In the genomic region with DNA sequence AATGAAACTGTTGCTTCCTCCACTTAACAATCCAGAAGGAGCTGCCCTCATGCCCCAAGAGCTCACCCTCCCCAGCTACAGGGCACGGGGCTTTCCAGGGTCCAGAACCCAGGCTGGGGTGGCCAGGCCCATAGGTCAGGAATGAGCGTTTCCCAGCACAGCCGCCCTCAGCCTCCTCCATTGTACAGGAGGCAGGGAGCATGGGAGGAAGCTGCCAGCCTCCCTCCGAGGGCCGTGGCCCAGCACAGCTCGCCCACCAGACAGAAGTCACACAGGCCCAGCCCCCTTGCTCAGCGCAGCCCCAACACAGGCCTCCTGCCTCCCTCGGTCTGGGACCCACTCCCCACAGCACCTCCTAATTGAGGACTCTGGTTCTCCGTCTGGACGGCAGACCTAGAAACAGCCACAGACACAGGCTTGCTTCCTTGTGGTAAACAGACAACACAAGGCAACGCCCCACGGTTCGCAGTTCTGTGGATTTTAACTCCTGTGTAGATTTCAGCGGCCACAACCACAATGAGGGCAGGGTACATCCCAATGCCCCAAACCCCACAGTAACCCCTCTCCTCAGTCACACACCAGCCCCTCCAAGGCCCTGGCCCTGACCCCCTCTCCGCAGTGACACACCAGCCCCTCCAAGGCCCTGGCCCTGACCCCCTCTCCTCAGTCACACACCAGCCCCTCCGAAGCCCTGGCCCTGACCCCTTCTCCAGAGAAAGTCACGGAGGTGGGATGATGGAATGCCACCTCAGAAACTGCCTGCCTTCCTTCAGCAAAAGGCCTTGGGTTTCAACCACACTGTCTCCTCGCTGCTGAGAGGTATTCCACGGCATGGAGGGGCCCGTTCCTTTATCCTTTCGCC, we compare ENCODE assay signal across 18 cellular contexts.
DNase-seq lines count a peak whose midpoint lies in the region; ATAC-seq and TF ChIP-seq lines count a peak whose summit lies in the region.
"Had no signal": no experiment of that assay in that cellular context is flagged by ENCODE, and none has a peak within 500 bp of the region (broad histone marks: within the 10 kb centered on the region; RNA-seq: fewer than 3 reads in every experiment).

No MANE protein-coding gene starts in this region.

- no peak for TF ChIP-seq CTCF in heart left ventricle (IDR thresholded peaks at IDR 0.05)
- TF ChIP-seq CTCF in progenitor cell of endocrine pancreas (IDR thresholded peaks at IDR 0.05; ENCODE audit: unreplicated experiment) = no peak

- peaks cover 13 to 34% (median 27%) of the 10 kb centered on the region in 6 donors for H3K9me3 Mint-ChIP-seq in immature natural killer cell
- peaks cover 21% of the 10 kb centered on the region for H3K9me3 Mint-ChIP-seq in progenitor cell of endocrine pancreas (ENCODE audit: low read depth)

- H3K27ac Mint-ChIP-seq in immature natural killer cell = peak overlapping the region in 5 of 6 donors; percentile 24 to 88 (median 59)
- H3K27ac Mint-ChIP-seq in progenitor cell of endocrine pancreas = peak overlapping the region; percentile 76
- H3K27ac Mint-ChIP-seq: activated naive CD8-positive, alpha-beta T cell treated with anti-CD3 and anti-CD28 coated beads for 36 hours; stimulated activated naive CD8-positive, alpha-beta T cell treated with anti-CD3 and anti-CD28 coated beads, Interleukin-15, Interleukin-2, amounts not matched to agents 100 ng/mL and 50 ng/mL, for 24 hours; T-helper 1 cell treated with Interleukin-12 subunit alpha and Interleukin-12 subunit beta and Interleukin-4 antibody, amounts not matched to agents 30 μg/mL and 1 μg/mL, for 36 hours had no signal

- H3K27me3 ChIP-seq in heart left ventricle = no peaks in the 10 kb centered on the region
- H3K27me3 ChIP-seq: brain microvascular endothelial cell had no signal

- DNase-seq in heart left ventricle (peak in 3 of 5 donors; percentile 4 to 34 (median 9)), Right ventricle myocardium inferior (ENCODE audit: missing footprints) (no peak), immature natural killer cell (peak; percentile 35 to 58 (median 38)), progenitor cell of endocrine pancreas (ENCODE audit: low spot score, unreplicated experiment) (no peak), AG08395 (ENCODE audit: low spot score) (no peak), 8988T (no peak)
- DNase-seq in stimulated activated naive CD4-positive, alpha-beta T cell treated with Interleukin-2 at 50 U/mL for 16 hours (lab: John Stamatoyannopoulos, UW) = no peak
- DNase-seq: activated naive CD8-positive, alpha-beta T cell treated with anti-CD3 and anti-CD28 coated beads for 36 hours; brain microvascular endothelial cell; Calu3; GDM1; NCI-H2081 treated with DMSO at 0.1 percent for 48 hours; NCI-H510A; SHP77 treated with DMSO at 0.1 percent for 48 hours; stimulated activated CD4-positive, alpha-beta T cell treated with anti-CD3 and anti-CD28 coated beads, Interleukin-15, amount 100 ng/mL, for 24 hours had no signal

- H3K27ac ChIP-seq in heart left ventricle = no peak overlapping the region
- H3K27ac ChIP-seq: brain microvascular endothelial cell had no signal

- peaks cover 0 to 39% (median 25%) of the 10 kb centered on the region in 12 donors for H3K9me3 ChIP-seq in heart left ventricle

- ATAC-seq in heart left ventricle (no peak), Right ventricle myocardium inferior (no peak)
- ATAC-seq: GM12878 had no signal

- intact Hi-C loops in heart left ventricle (cut with DNase I) = no loop called here
- intact Hi-C loops in Right ventricle myocardium inferior (cut with DNase I) = no loop called here

- H3K4me3 ChIP-seq in heart left ventricle = no peak overlapping the region
- H3K4me3 ChIP-seq: GM12878 had no signal

- H3K36me3 Mint-ChIP-seq in immature natural killer cell (peaks cover 8 to 15% (median 12%) of the 10 kb centered on the region in 3 donors), progenitor cell of endocrine pancreas (ENCODE audit: insufficient read depth) (peaks cover 1% of the 10 kb centered on the region)

- H3K27me3 Mint-ChIP-seq in immature natural killer cell (ENCODE audit: low read depth in 3 of 3) (peaks cover 7 to 12% (median 10%) of the 10 kb centered on the region in 3 donors), progenitor cell of endocrine pancreas (peaks cover 8% of the 10 kb centered on the region)
- H3K27me3 Mint-ChIP-seq: activated naive CD8-positive, alpha-beta T cell treated with anti-CD3 and anti-CD28 coated beads for 36 hours had no signal

- H3K4me1 Mint-ChIP-seq in immature natural killer cell (peaks cover 23 to 36% of the 10 kb centered on the region in 2 donors), progenitor cell of endocrine pancreas (ENCODE audit: low read depth) (no peaks in the 10 kb centered on the region)
- H3K4me1 Mint-ChIP-seq: activated naive CD8-positive, alpha-beta T cell treated with anti-CD3 and anti-CD28 coated beads for 36 hours had no signal

- peak overlapping the region; percentile 59 to 78 (median 76) for H3K4me3 Mint-ChIP-seq in immature natural killer cell
- no peak overlapping the region for H3K4me3 Mint-ChIP-seq in progenitor cell of endocrine pancreas (ENCODE audit: low read depth)
- H3K4me3 Mint-ChIP-seq: activated naive CD8-positive, alpha-beta T cell treated with anti-CD3 and anti-CD28 coated beads for 36 hours; stimulated activated naive CD8-positive, alpha-beta T cell treated with anti-CD3 and anti-CD28 coated beads, Interleukin-15, Interleukin-2, amounts not matched to agents 100 ng/mL and 50 ng/mL, for 24 hours; T-helper 1 cell treated with Interleukin-12 subunit alpha and Interleukin-12 subunit beta and Interleukin-4 antibody, amounts not matched to agents 30 μg/mL and 1 μg/mL, for 36 hours had no signal

- H3K4me1 ChIP-seq in heart left ventricle = peaks cover 0 to under 1% (median 0%) of the 10 kb centered on the region in 12 donors

- WGBS in heart left ventricle, 4 donors = 84 to 93% (median 90%) methylated on average over 21 of the region's 21 CpGs

- no peak for TF ChIP-seq POLR2A in heart left ventricle (IDR thresholded peaks at IDR 0.05)

- H3K36me3 ChIP-seq in heart left ventricle = no peaks in the 10 kb centered on the region
- H3K36me3 ChIP-seq: brain microvascular endothelial cell had no signal

Comparison
In these comparisons a context has a peak if more than half of its experiments do, and no peak if none do; other contexts are left out.
1. DNase-seq: peak in heart left ventricle (3 of 5) and immature natural killer cell (3 of 3); none in Right ventricle myocardium inferior (single experiment), progenitor cell of endocrine pancreas (single experiment), stimulated activated naive CD4-positive, alpha-beta T cell treated with Interleukin-2 at 50 U/mL for 16 hours (single experiment), AG08395 (single experiment) and 8988T (single experiment).